In the genomic region with DNA sequence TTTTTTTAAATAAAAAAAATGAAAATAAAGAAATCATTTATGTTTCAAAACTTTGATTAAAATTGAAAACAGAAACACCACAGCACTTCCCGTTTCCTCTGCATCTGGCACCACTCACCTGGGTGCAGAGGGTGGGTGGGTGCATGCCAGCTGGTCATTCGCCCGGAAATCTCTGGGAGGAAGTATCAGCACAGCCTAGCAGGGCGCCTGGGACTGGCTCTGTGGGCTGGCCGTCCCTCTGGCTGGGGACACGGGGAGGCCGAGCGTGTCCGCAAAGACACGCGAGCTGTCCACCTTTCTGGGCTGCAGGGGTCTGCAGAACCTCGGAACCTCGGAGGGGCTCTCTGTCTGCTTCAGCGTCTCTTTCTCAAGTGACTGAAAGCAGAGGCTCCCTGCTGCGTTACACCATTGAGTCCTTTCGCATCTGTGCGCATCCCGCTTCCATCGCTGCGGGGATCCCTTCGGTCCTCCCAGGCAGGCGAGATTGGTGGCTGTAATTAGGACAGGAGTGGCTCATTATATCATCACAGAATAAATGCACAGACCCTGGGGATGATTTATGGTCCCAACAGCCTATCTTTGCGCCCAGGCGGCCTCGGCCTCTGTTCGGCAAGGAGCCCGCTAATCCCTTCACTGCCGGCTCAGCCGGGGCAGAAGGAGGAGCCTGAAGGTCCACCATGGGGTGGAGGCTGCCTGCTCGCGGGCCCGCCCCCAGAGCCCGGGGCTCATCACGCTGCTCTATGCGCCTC, we compare ENCODE assay signal across 8 cellular contexts. TPM values are rescaled to one million over a fixed set of nuclear protein-coding genes. Genes with fewer than 3 reads are reported as not detected.
DNase-seq lines count a peak whose midpoint lies in the region; TF ChIP-seq lines count a peak whose summit lies in the region.

No MANE protein-coding gene starts in this region.

- DNase-seq in Daoy (ENCODE audit: low read depth) (peak; percentile 80), H9 (peak; percentile 73), NCI-H2029 (lab: John Stamatoyannopoulos, UW) (peak; percentile 62), lower leg skin (ENCODE audit: low spot score in 2 of 2) (peak; percentile 65 to 95), SKM-1 treated with dmso at 0.1 percent for 144 hours (lab: John Stamatoyannopoulos, UW; ENCODE audit: unreplicated experiment) (no peak)
- DNase-seq in activated CD4-positive, alpha-beta T cell treated with anti-CD3 and anti-CD28 coated beads for 48 hours, result peak; percentile 76
- DNase-seq in stimulated activated CD4-positive, alpha-beta T cell treated with anti-CD3 and anti-CD28 coated beads, Interleukin-4, amount 100 ng/mL, for 48 hours (ENCODE audit: low read depth in 2 of 2), result peak; percentile 42 to 63

- intact Hi-C loops in lower leg skin (cut with DNase I; ENCODE audit: low total_unique reads), result no loop called here

- no peak for TF ChIP-seq POLR2A in lower leg skin (IDR thresholded peaks at IDR 0.05)

- no peak overlapping the region for H4K91ac ChIP-seq in H9 (ENCODE audit: insufficient read length, low read depth, low read length)

- H3K27ac ChIP-seq in H9 (ENCODE audit: insufficient read length, low read depth, low read length), result no peak overlapping the region
- H3K27ac ChIP-seq in cingulate gyrus (ENCODE audit: low read depth, low read length), result peak overlapping the region; percentile 60

- H3K4me3 ChIP-seq in lower leg skin (ENCODE audit: low read depth, poor library complexity, severe bottlenecking), result no peak overlapping the region

- H3K4me1 ChIP-seq in H9 (ENCODE audit: insufficient read depth, low read length), result no peaks in the 10 kb centered on the region

- no peak overlapping the region for H3K14ac ChIP-seq in H9 (ENCODE audit: insufficient read depth, low read length)

- H2BK120ac ChIP-seq in H9 (ENCODE audit: low read depth, low read length, poor library complexity, severe bottlenecking), result no peak overlapping the region

- no peak overlapping the region for H2AFZ ChIP-seq in H9 (ENCODE audit: low read length)

- no peaks in the 10 kb centered on the region for H3K9me3 ChIP-seq in H9 (ENCODE audit: control insufficient read depth, low read depth, low read length)

- no peak overlapping the region for H2BK5ac ChIP-seq in H9 (ENCODE audit: insufficient read length, low read length)

- H3K4me1 Mint-ChIP-seq in H9, result peaks cover 17 to 21% of the 10 kb centered on the region in 2 experiments

- no peaks in the 10 kb centered on the region for H3K79me1 ChIP-seq in H9 (ENCODE audit: insufficient read depth, low read depth, low read length, poor library complexity, severe bottlenecking)

- H3K27me3 Mint-ChIP-seq in H9 (ENCODE audit: low read depth), result peaks cover 25% of the 10 kb centered on the region

- no peak overlapping the region for H2BK15ac ChIP-seq in H9 (ENCODE audit: low read depth, low read length)

- no peak overlapping the region for H4K8ac ChIP-seq in H9 (replicated peaks; ENCODE audit: insufficient read length, low read depth, low read length)

- no peak overlapping the region for H3K56ac ChIP-seq in H9 (ENCODE audit: insufficient read length, low read depth, low read length)

- no peak overlapping the region for H3K4ac ChIP-seq in H9 (ENCODE audit: low read depth, low read length)

- peak overlapping the region; percentile 47 to 79 for H3K4me3 Mint-ChIP-seq in H9

- peak overlapping the region; percentile 65 for H3K4me2 ChIP-seq in H9 (ENCODE audit: insufficient read depth, insufficient read length, low read length)

- no peak overlapping the region for H4K5ac ChIP-seq in H9 (ENCODE audit: insufficient read length, low read depth, low read length)

- no peak for TF ChIP-seq CTCF in H9 (conservative IDR thresholded peaks at IDR 0.05)
- no peak for TF ChIP-seq CTCF in lower leg skin (IDR thresholded peaks at IDR 0.05)

- H3K23me2 ChIP-seq in H9 (ENCODE audit: insufficient read length, low read depth, low read length, poor library complexity, severe bottlenecking), result peaks cover 4% of the 10 kb centered on the region

- WGBS in H9 (ENCODE audit: extremely low coverage, insufficient read length, low lambda C conversion rate), result no CpG with 5 or more reads among the region's 35 CpGs
- WGBS in lower leg skin, 2 donors, result 1% methylated on average over 32 to 35 of the region's 35 CpGs

- no peak overlapping the region for H2BK12ac ChIP-seq in H9 (ENCODE audit: insufficient read length, low read depth, low read length)

- no peaks in the 10 kb centered on the region for H3K9me3 Mint-ChIP-seq in H9

- no peak overlapping the region for H3K23ac ChIP-seq in H9 (ENCODE audit: insufficient read length, low read depth, low read length)

- H3K79me2 ChIP-seq in H9 (ENCODE audit: insufficient read depth, low read length), result peaks cover 7% of the 10 kb centered on the region; the same call in 1 of the 2 replicates

- no peak overlapping the region for H3K27ac Mint-ChIP-seq in H9

- H4K20me1 ChIP-seq in H9 (ENCODE audit: control insufficient read depth, insufficient read depth, insufficient read length), result no peaks in the 10 kb centered on the region

- H3T11ph ChIP-seq in H9 (ENCODE audit: low read length), result no peak overlapping the region

- no peak overlapping the region for H3K18ac ChIP-seq in H9 (ENCODE audit: insufficient read length, low read depth, low read length)

- no peak overlapping the region for H2AK5ac ChIP-seq in H9 (ENCODE audit: insufficient read length, low read length)

- H2BK20ac ChIP-seq in H9 (ENCODE audit: low read depth, low read length, poor library complexity, severe bottlenecking), result no peak overlapping the region

- H3K27me3 ChIP-seq in H9 (ENCODE audit: insufficient read depth, low read length), result no peaks in the 10 kb centered on the region

- no peaks in the 10 kb centered on the region for H3K36me3 Mint-ChIP-seq in H9 (ENCODE audit: insufficient read depth in 1 of 3, low read depth in 3 of 3)

- H3K9ac ChIP-seq in H9 (ENCODE audit: extremely low read depth, insufficient read length, low read length), result no peak overlapping the region

RNA-seq across cellular contexts. Expression of a gene that starts 17.2 kb away (rescaled TPM):
- 0.40 and 1.4 TPM in 2 replicates for total RNA-seq in Daoy (2014; rRNA removed; shearing (Covaris generic))
- total RNA-seq in H9 (2021) (19.0 and 19.1 TPM in 2 replicates), lower leg skin (1 to 10 TPM; 2.1 to 5.5 (median 4.2) TPM)
